12 cellular contexts compared by ENCODE assay signal in genomic region chr6:42009844-42010184, GRCh38. TPM values are rescaled to one million over a fixed set of nuclear protein-coding genes. Genes with fewer than 3 reads are reported as not detected.
DNase-seq lines count a peak whose midpoint lies in the region; ATAC-seq and TF ChIP-seq lines count a peak whose summit lies in the region.
"Had no signal": no experiment of that assay in that cellular context is flagged by ENCODE, and none has a peak within 500 bp of the region (broad histone marks: within the 10 kb centered on the region; RNA-seq: fewer than 3 reads in every experiment).

No MANE protein-coding gene starts in this region.

- H3K9me3 ChIP-seq in CD8-positive, alpha-beta T cell (ENCODE audit: low read length), result no peaks in the 10 kb centered on the region
- H3K9me3 ChIP-seq: adrenal gland had no signal

- H3K4me1 Mint-ChIP-seq in CD8-positive, alpha-beta T cell (ENCODE audit: low read depth), result peaks cover 79% of the 10 kb centered on the region
- H3K4me1 Mint-ChIP-seq in GM23338 (peaks cover 16% of the 10 kb centered on the region), nephron progenitor cell (peaks cover 22% of the 10 kb centered on the region)

- no peak overlapping the region for H3K4me3 ChIP-seq in CD8-positive, alpha-beta T cell (ENCODE audit: low read depth, low read length)
- peak overlapping the region; percentile 5; the same call in 1 of the 2 replicates for H3K4me3 ChIP-seq in GM23338
- H3K4me3 ChIP-seq: adrenal gland, dorsolateral prefrontal cortex had no signal

- ATAC-seq in CD8-positive, alpha-beta T cell, result no peak
- ATAC-seq in GM23338, result peak; percentile 38
- ATAC-seq in activated naive CD4-positive, alpha-beta T cell treated with anti-CD3 and anti-CD28 coated beads, Interleukin-2, amount 50 U/mL, for 72 hours, result peak; percentile 13 to 20
- no peak for ATAC-seq in HG03175 (IDR thresholded peaks at IDR 0.05; ENCODE audit: unreplicated experiment)

- peak overlapping the region; percentile 49; the same call in 1 of the 2 replicates for H2AFZ ChIP-seq in GM23338

- peaks cover 6% of the 10 kb centered on the region; the same call in 1 of the 2 replicates for H3F3A ChIP-seq in GM23338 (replicated peaks; ENCODE audit: low read depth)

- no peak for TF ChIP-seq CTCF in CD8-positive, alpha-beta T cell (IDR thresholded peaks at IDR 0.05)
- TF ChIP-seq CTCF in GM23338 (conservative IDR thresholded peaks at IDR 0.05; ENCODE audit: low read depth in 2 of 2), result no peak
- TF ChIP-seq CTCF in nephron progenitor cell (IDR thresholded peaks at IDR 0.05), result no peak

- peaks cover 75% of the 10 kb centered on the region for H3K4me1 ChIP-seq in CD8-positive, alpha-beta T cell (ENCODE audit: insufficient read depth, low read length)
- peaks cover 14% of the 10 kb centered on the region; the same call in 1 of the 2 replicates for H3K4me1 ChIP-seq in GM23338 (ENCODE audit: insufficient read depth)

- H3K79me2 ChIP-seq in GM23338 (replicated peaks; ENCODE audit: insufficient read depth), result no peaks in the 10 kb centered on the region

- H3K36me3 Mint-ChIP-seq in CD8-positive, alpha-beta T cell, result peaks cover 64% of the 10 kb centered on the region
- H3K36me3 Mint-ChIP-seq in GM23338 (ENCODE audit: low read depth) (no peaks in the 10 kb centered on the region), nephron progenitor cell (ENCODE audit: low read depth) (no peaks in the 10 kb centered on the region)
- peaks cover 10 to 34% of the 10 kb centered on the region in 2 donors for H3K36me3 Mint-ChIP-seq in activated naive CD4-positive, alpha-beta T cell treated with anti-CD3 and anti-CD28 coated beads, Interleukin-2, amount 50 U/mL, for 72 hours

- no peak overlapping the region for H3K27ac ChIP-seq in CD8-positive, alpha-beta T cell (ENCODE audit: low read depth, low read length)
- no peak overlapping the region for H3K27ac ChIP-seq in GM23338 (ENCODE audit: low read depth)
- H3K27ac ChIP-seq: foreskin keratinocyte had no signal

- no peaks in the 10 kb centered on the region for H3K27me3 Mint-ChIP-seq in CD8-positive, alpha-beta T cell (ENCODE audit: low read depth)
- peaks cover 7% of the 10 kb centered on the region for H3K27me3 Mint-ChIP-seq in GM23338 (ENCODE audit: insufficient read depth, low read depth, poor library complexity)
- H3K27me3 Mint-ChIP-seq in nephron progenitor cell (ENCODE audit: low read depth, poor library complexity), result peaks cover 8% of the 10 kb centered on the region

- DNase-seq in CD8-positive, alpha-beta T cell, result peak in 1 of 7 experiments; percentile 43
- DNase-seq in GM23338 (ENCODE audit: low spot score) (peak; percentile 35), nephron progenitor cell (no peak), GDM1 (lab: John Stamatoyannopoulos, UW) (no peak), A172 (ENCODE audit: low spot score) (no peak), NCI-H524 (lab: John Stamatoyannopoulos, UW) (no peak)
- DNase-seq in activated naive CD4-positive, alpha-beta T cell treated with anti-CD3 and anti-CD28 coated beads, Interleukin-2, amount 50 U/mL, for 72 hours (ENCODE audit: low spot score in 2 of 2), result no peak
- DNase-seq: dorsolateral prefrontal cortex, foreskin keratinocyte, NCI-H345 had no signal

- H3K27me3 ChIP-seq in CD8-positive, alpha-beta T cell (ENCODE audit: insufficient read depth, low read length), result no peaks in the 10 kb centered on the region
- H3K27me3 ChIP-seq in GM23338 (ENCODE audit: insufficient read depth), result no peaks in the 10 kb centered on the region
- H3K27me3 ChIP-seq: adrenal gland, dorsolateral prefrontal cortex, foreskin keratinocyte had no signal

- H3K4me2 ChIP-seq in GM23338, result peak overlapping the region; percentile 36

- no peaks in the 10 kb centered on the region for H4K20me1 ChIP-seq in GM23338 (replicated peaks; ENCODE audit: insufficient read depth)

- peaks cover 13% of the 10 kb centered on the region for H3K36me3 ChIP-seq in CD8-positive, alpha-beta T cell (ENCODE audit: insufficient read depth, low read length)
- no peaks in the 10 kb centered on the region for H3K36me3 ChIP-seq in GM23338 (ENCODE audit: insufficient read depth)
- H3K36me3 ChIP-seq: adrenal gland had no signal

- no peaks in the 10 kb centered on the region for H3K9me3 Mint-ChIP-seq in CD8-positive, alpha-beta T cell
- no peaks in the 10 kb centered on the region for H3K9me3 Mint-ChIP-seq in GM23338
- peaks cover 0 to 10% of the 10 kb centered on the region in 2 donors for H3K9me3 Mint-ChIP-seq in activated naive CD4-positive, alpha-beta T cell treated with anti-CD3 and anti-CD28 coated beads, Interleukin-2, amount 50 U/mL, for 72 hours
- no peaks in the 10 kb centered on the region for H3K9me3 Mint-ChIP-seq in nephron progenitor cell

- H3K4me3 Mint-ChIP-seq in CD8-positive, alpha-beta T cell, result peak overlapping the region; percentile 61
- H3K4me3 Mint-ChIP-seq in GM23338 (no peak overlapping the region), nephron progenitor cell (no peak overlapping the region)

- H3K27ac Mint-ChIP-seq in CD8-positive, alpha-beta T cell, result peak overlapping the region; percentile 97
- H3K27ac Mint-ChIP-seq in GM23338, result 0 out of 2 replicates have a peak overlapping the region, but pooled peaks have one; percentile 52
- peak overlapping the region; percentile 46 to 92 for H3K27ac Mint-ChIP-seq in activated naive CD4-positive, alpha-beta T cell treated with anti-CD3 and anti-CD28 coated beads, Interleukin-2, amount 50 U/mL, for 72 hours
- H3K27ac Mint-ChIP-seq in nephron progenitor cell, result peak overlapping the region; percentile 68

- intact Hi-C loops in CD8-positive, alpha-beta T cell (cut with DNase I, micrococcal nuclease), result loop anchor here (5.0 kb wide), 2 partner anchors 32 to 38 kb away; no protein-coding TSS in a partner anchor

- CTCF ChIA-PET in CD8-positive, alpha-beta T cell (lab: Charles Lee), result interaction anchor here (1.0 to 4.7 kb wide), 3 partner anchors 31 to 73 kb away, joined by 3 to 27 read pairs (median 7); no protein-coding TSS in a partner anchor

- POLR2A ChIA-PET in CD8-positive, alpha-beta T cell (lab: Charles Lee), result interaction anchor here (0.8 to 1.2 kb wide), 5 partner anchors 19 to 42 kb away, joined by 3 to 4 read pairs (median 4); no protein-coding TSS in a partner anchor

- no peaks in the 10 kb centered on the region for H3K9me2 ChIP-seq in GM23338 (ENCODE audit: insufficient read depth)

TF ChIP-seq in GM23338, 12 proteins besides CTCF, POLR2A, EP300 and RAD21 (continues in another document):
- TF ChIP-seq ZNF331 (CRISPR knock-in tag; IDR thresholded peaks at IDR 0.05; ENCODE audit: low read depth) (no peak), EZH2 (IDR thresholded peaks at IDR 0.05; ENCODE audit: low read depth, unreplicated experiment) (no peak), REST (IDR thresholded peaks at IDR 0.05; ENCODE audit: unreplicated experiment) (no peak), CREB1 (CRISPR knock-in tag; IDR thresholded peaks at IDR 0.05; ENCODE audit: low read depth) (no peak), NANOG (IDR thresholded peaks at IDR 0.05; ENCODE audit: borderline replicate concordance) (no peak), JUNB (IDR thresholded peaks at IDR 0.05; ENCODE audit: unreplicated experiment) (no peak), ETS1 (IDR thresholded peaks at IDR 0.05) (no peak)

RNA-seq across cellular contexts. Expression of gene TAF8, which starts 40.5 kb away (rescaled TPM):
- total RNA-seq in CD8-positive, alpha-beta T cell, result 10 to 100 TPM; 24.6 to 33.3 TPM
- 26.5 and 30.6 TPM in 2 replicates for total RNA-seq in GM23338 (2014; rRNA removed; shearing (Covaris generic))
- polyA plus RNA-seq in GM23338 (2016; fragmentation: Nextera tagmentation; extraction: Ambion mirVana), result 18.7 and 19.1 TPM in 2 replicates
- total RNA-seq in activated naive CD4-positive, alpha-beta T cell treated with anti-CD3 and anti-CD28 coated beads, Interleukin-2, amount 50 U/mL, for 72 hours, result 10 to 100 TPM; 62.9 to 77.1 TPM
- 14.5 and 20.4 TPM in 2 replicates for total RNA-seq in A172 (2014; rRNA removed; shearing (Covaris generic))

Comparison
In these comparisons a context has a peak if more than half of its experiments do, and no peak if none do; other contexts are left out.
1. ATAC-seq: peak in GM23338 (single experiment) and activated naive CD4-positive, alpha-beta T cell treated with anti-CD3 and anti-CD28 coated beads, Interleukin-2, amount 50 U/mL, for 72 hours (2 of 2); none in CD8-positive, alpha-beta T cell (single experiment) and HG03175 (single experiment).
2. Peak in every context shown above with its lines, with median percentiles within 50 percentile points of each other: H3K27ac Mint-ChIP-seq.